In genomic region chr7:23261843-23262452, GRCh38 we compare ENCODE assay signal across 8 cellular contexts. TPM values are rescaled to one million over a fixed set of nuclear protein-coding genes. Genes with fewer than 3 reads are reported as not detected.
DNase-seq lines count a peak whose midpoint lies in the region; ATAC-seq, FAIRE-seq and TF ChIP-seq lines count a peak whose summit lies in the region.

No MANE protein-coding gene starts in this region.

- intact Hi-C loops in naive thymus-derived CD4-positive, alpha-beta T cell (cut with micrococcal nuclease) = loop anchor here in 1 of 2 donors (1.0 to 2.0 kb wide), 2 partner anchors 176 to 451 kb away; no protein-coding TSS in a partner anchor
- intact Hi-C loops in testis (cut with DNase I; ENCODE audit: low total_unique reads) = no loop called here

- H3K27ac ChIP-seq in AG04450 (ENCODE audit: low read depth, low read length) (no peak overlapping the region), testis (no peak overlapping the region)
- H3K27ac ChIP-seq in naive thymus-derived CD4-positive, alpha-beta T cell (ENCODE audit: low read depth, low read length) = no peak overlapping the region

- peak; percentile 62 for ATAC-seq in HG03196 (IDR thresholded peaks at IDR 0.05; ENCODE audit: unreplicated experiment)
- peak; percentile 92 for ATAC-seq in naive thymus-derived CD4-positive, alpha-beta T cell

- H3K27ac Mint-ChIP-seq in activated CD4-positive, alpha-beta memory T cell treated with anti-CD3 and anti-CD28 coated beads, Interleukin-2, amount 10 ng/mL, durations not matched to agents 7 days and 5 days = no peak overlapping the region
- H3K27ac Mint-ChIP-seq in endothelial cell (ENCODE audit: unreplicated experiment) = no peak overlapping the region
- no peak overlapping the region for H3K27ac Mint-ChIP-seq in naive thymus-derived CD4-positive, alpha-beta T cell

- H3K9me3 ChIP-seq in AG04450 (ENCODE audit: control insufficient read depth, insufficient read depth, low read length) (no peaks in the 10 kb centered on the region), testis (no peaks in the 10 kb centered on the region)
- H3K9me3 ChIP-seq in naive thymus-derived CD4-positive, alpha-beta T cell (ENCODE audit: control insufficient read depth in 2 of 3, low read length in 3 of 3) = no peaks in the 10 kb centered on the region

- no peak overlapping the region for H3K4me3 Mint-ChIP-seq in activated CD4-positive, alpha-beta memory T cell treated with anti-CD3 and anti-CD28 coated beads, Interleukin-2, amount 10 ng/mL, durations not matched to agents 7 days and 5 days
- no peak overlapping the region for H3K4me3 Mint-ChIP-seq in endothelial cell (ENCODE audit: unreplicated experiment)
- no peak overlapping the region for H3K4me3 Mint-ChIP-seq in naive thymus-derived CD4-positive, alpha-beta T cell

- TF ChIP-seq CTCF in AG04450 (IDR thresholded peaks at IDR 0.05; ENCODE audit: low read depth, low read length) (peak; percentile 96), endothelial cell (IDR thresholded peaks at IDR 0.05; ENCODE audit: unreplicated experiment) (peak; percentile 86), testis (IDR thresholded peaks at IDR 0.05) (peak; percentile 41 to 73 (median 63))

- WGBS in testis, 2 donors = 12 to 16% methylated on average over 7 of the region's 7 CpGs

- peaks cover 12% of the 10 kb centered on the region for H3K27me3 Mint-ChIP-seq in activated CD4-positive, alpha-beta memory T cell treated with anti-CD3 and anti-CD28 coated beads, Interleukin-2, amount 10 ng/mL, durations not matched to agents 7 days and 5 days
- no peaks in the 10 kb centered on the region for H3K27me3 Mint-ChIP-seq in endothelial cell (ENCODE audit: unreplicated experiment)
- H3K27me3 Mint-ChIP-seq in naive thymus-derived CD4-positive, alpha-beta T cell = peaks cover 0 to 20% (median 0%) of the 10 kb centered on the region in 5 donors

- H3K4me3 ChIP-seq in AG04450 (ENCODE audit: low read depth, low read length) = no peak overlapping the region
- no peak overlapping the region for H3K4me3 ChIP-seq in naive thymus-derived CD4-positive, alpha-beta T cell (ENCODE audit: low read length)
- no peak overlapping the region for H3K4me3 ChIP-seq in testis

- H3K4me1 Mint-ChIP-seq in activated CD4-positive, alpha-beta memory T cell treated with anti-CD3 and anti-CD28 coated beads, Interleukin-2, amount 10 ng/mL, durations not matched to agents 7 days and 5 days = peaks cover 5% of the 10 kb centered on the region
- H3K4me1 Mint-ChIP-seq in endothelial cell (ENCODE audit: unreplicated experiment) = no peaks in the 10 kb centered on the region
- no peaks in the 10 kb centered on the region for H3K4me1 Mint-ChIP-seq in naive thymus-derived CD4-positive, alpha-beta T cell

- peak; percentile 90 for FAIRE-seq in GM18507 (lab: Jason Lieb, UNC)

- CTCF ChIA-PET in AG04450 (lab: Charles Lee) = interaction anchor here (0.5 to 6.6 kb wide), 58 partner anchors 9 to 453 kb away, joined by 3 to 101 read pairs (median 4); partner anchors contain the start of gene GPNMB
- CTCF ChIA-PET in activated CD4-positive, alpha-beta memory T cell treated with anti-CD3 and anti-CD28 coated beads, Interleukin-2, amount 10 ng/mL, durations not matched to agents 7 days and 5 days (lab: Charles Lee) = interaction anchor here (0.6 to 7.5 kb wide), 13 partner anchors 10 to 336 kb away, joined by 3 to 90 read pairs (median 4); partner anchors contain the start of gene CCDC126
- CTCF ChIA-PET in naive thymus-derived CD4-positive, alpha-beta T cell (lab: Charles Lee) = interaction anchor here (0.6 to 7.3 kb wide), 3 partner anchors 10 to 23 kb away, joined by 3 to 48 read pairs (median 4); no protein-coding TSS in a partner anchor

- no peaks in the 10 kb centered on the region for H3K9me3 Mint-ChIP-seq in activated CD4-positive, alpha-beta memory T cell treated with anti-CD3 and anti-CD28 coated beads, Interleukin-2, amount 10 ng/mL, durations not matched to agents 7 days and 5 days
- no peaks in the 10 kb centered on the region for H3K9me3 Mint-ChIP-seq in endothelial cell (ENCODE audit: unreplicated experiment)
- no peaks in the 10 kb centered on the region for H3K9me3 Mint-ChIP-seq in naive thymus-derived CD4-positive, alpha-beta T cell

- DNase-seq in AG04450 (ENCODE audit: low read depth, low spot score) (peak; percentile 33), GM18507 (ENCODE audit: extremely low spot score, insufficient read length, low read depth) (peak; percentile 61), NCI-H82 (lab: John Stamatoyannopoulos, UW) (peak; percentile 79), endothelial cell (ENCODE audit: low spot score) (peak; percentile 68), testis (peak; percentile 62)
- DNase-seq in activated CD4-positive, alpha-beta memory T cell treated with anti-CD3 and anti-CD28 coated beads, Interleukin-2, amount 10 ng/mL, durations not matched to agents 7 days and 5 days = peak; percentile 65
- DNase-seq in naive thymus-derived CD4-positive, alpha-beta T cell = peak; percentile 18 to 54 (median 43)

- no peaks in the 10 kb centered on the region for H3K36me3 Mint-ChIP-seq in activated CD4-positive, alpha-beta memory T cell treated with anti-CD3 and anti-CD28 coated beads, Interleukin-2, amount 10 ng/mL, durations not matched to agents 7 days and 5 days (ENCODE audit: low read depth)
- no peaks in the 10 kb centered on the region for H3K36me3 Mint-ChIP-seq in endothelial cell (ENCODE audit: low read depth, unreplicated experiment)
- H3K36me3 Mint-ChIP-seq in naive thymus-derived CD4-positive, alpha-beta T cell = no peaks in the 10 kb centered on the region

- POLR2A ChIA-PET in AG04450 (lab: Yijun Ruan, JAX) = no interaction called here
- POLR2A ChIA-PET in activated CD4-positive, alpha-beta memory T cell treated with anti-CD3 and anti-CD28 coated beads, Interleukin-2, amount 10 ng/mL, durations not matched to agents 7 days and 5 days (lab: Charles Lee) = no interaction called here
- POLR2A ChIA-PET in naive thymus-derived CD4-positive, alpha-beta T cell (lab: Charles Lee) = no interaction called here

- no peaks in the 10 kb centered on the region for H3K36me3 ChIP-seq in naive thymus-derived CD4-positive, alpha-beta T cell (ENCODE audit: control insufficient read depth in 2 of 3, insufficient read depth in 3 of 3, low read length in 3 of 3)
- no peaks in the 10 kb centered on the region for H3K36me3 ChIP-seq in testis (ENCODE audit: low read depth, missing control alignments)

- no peak for TF ChIP-seq POLR2A in testis (IDR thresholded peaks at IDR 0.05)

- H3K27me3 ChIP-seq in AG04450 (ENCODE audit: control insufficient read depth, insufficient read depth, low read length) (peaks cover 15% of the 10 kb centered on the region), testis (no peaks in the 10 kb centered on the region)
- H3K27me3 ChIP-seq in naive thymus-derived CD4-positive, alpha-beta T cell (ENCODE audit: control insufficient read depth in 2 of 2, insufficient read depth in 2 of 2, low read length in 2 of 2) = no peaks in the 10 kb centered on the region

- peaks cover 0 to 3% of the 10 kb centered on the region in 2 donors for H3K4me1 ChIP-seq in naive thymus-derived CD4-positive, alpha-beta T cell (ENCODE audit: control insufficient read depth in 2 of 2, insufficient read depth in 2 of 2, low read length in 2 of 2)
- no peaks in the 10 kb centered on the region for H3K4me1 ChIP-seq in testis

RNA-seq across cellular contexts. Expression of gene GPNMB, which starts 15.4 kb away (rescaled TPM):
- 4.5 and 6.8 TPM in 2 replicates for polyA plus RNA-seq in AG04450 (2011; rRNA removed)
- 1.6 and 2.0 TPM in 2 replicates for polyA minus RNA-seq in AG04450 (2011; rRNA and poly(A)+ RNA removed)
- total RNA-seq in activated CD4-positive, alpha-beta memory T cell treated with anti-CD3 and anti-CD28 coated beads, Interleukin-2, amount 10 ng/mL, durations not matched to agents 7 days and 5 days = under 1 TPM; 0.28 to 0.38 TPM
- 0.49 TPM for total RNA-seq in endothelial cell (ENCODE audit: unreplicated experiment)
- 10 to 100 TPM in 2 of 5 experiments, under 1 TPM in 2, not detected in 1; 0.56 to 30.5 (median 15.4) TPM for total RNA-seq in naive thymus-derived CD4-positive, alpha-beta T cell
- not detected for polyA plus RNA-seq in naive thymus-derived CD4-positive, alpha-beta T cell
- total RNA-seq in testis = 10 to 100 TPM; 15.6 to 33.6 TPM
- 81.9 TPM for polyA plus RNA-seq in testis (ENCODE audit: insufficient read depth, low read depth, low replicate concordance)

RNA-seq across cellular contexts. Expression of gene MALSU1, which starts 37.2 kb away (rescaled TPM):
- polyA plus RNA-seq in AG04450 (2011; rRNA removed) (66.8 and 82.2 TPM in 2 replicates), testis (ENCODE audit: insufficient read depth, low read depth, low replicate concordance) (74.9 TPM)
- polyA minus RNA-seq in AG04450 (2011; rRNA and poly(A)+ RNA removed) = 21.3 and 40.9 TPM in 2 replicates
- 10 to 100 TPM; 49.8 to 51.8 TPM for total RNA-seq in activated CD4-positive, alpha-beta memory T cell treated with anti-CD3 and anti-CD28 coated beads, Interleukin-2, amount 10 ng/mL, durations not matched to agents 7 days and 5 days
- total RNA-seq in endothelial cell (ENCODE audit: unreplicated experiment) (41.5 TPM), testis (10 to 100 TPM; 51.8 to 63.8 TPM)
- total RNA-seq in naive thymus-derived CD4-positive, alpha-beta T cell = 10 to 100 TPM; 32.7 to 48.3 (median 44.8) TPM
- 10 to 100 TPM; 73.5 to 83.5 TPM for polyA plus RNA-seq in naive thymus-derived CD4-positive, alpha-beta T cell
